ENCODE assay signal across 8 cellular contexts in the genomic region with DNA sequence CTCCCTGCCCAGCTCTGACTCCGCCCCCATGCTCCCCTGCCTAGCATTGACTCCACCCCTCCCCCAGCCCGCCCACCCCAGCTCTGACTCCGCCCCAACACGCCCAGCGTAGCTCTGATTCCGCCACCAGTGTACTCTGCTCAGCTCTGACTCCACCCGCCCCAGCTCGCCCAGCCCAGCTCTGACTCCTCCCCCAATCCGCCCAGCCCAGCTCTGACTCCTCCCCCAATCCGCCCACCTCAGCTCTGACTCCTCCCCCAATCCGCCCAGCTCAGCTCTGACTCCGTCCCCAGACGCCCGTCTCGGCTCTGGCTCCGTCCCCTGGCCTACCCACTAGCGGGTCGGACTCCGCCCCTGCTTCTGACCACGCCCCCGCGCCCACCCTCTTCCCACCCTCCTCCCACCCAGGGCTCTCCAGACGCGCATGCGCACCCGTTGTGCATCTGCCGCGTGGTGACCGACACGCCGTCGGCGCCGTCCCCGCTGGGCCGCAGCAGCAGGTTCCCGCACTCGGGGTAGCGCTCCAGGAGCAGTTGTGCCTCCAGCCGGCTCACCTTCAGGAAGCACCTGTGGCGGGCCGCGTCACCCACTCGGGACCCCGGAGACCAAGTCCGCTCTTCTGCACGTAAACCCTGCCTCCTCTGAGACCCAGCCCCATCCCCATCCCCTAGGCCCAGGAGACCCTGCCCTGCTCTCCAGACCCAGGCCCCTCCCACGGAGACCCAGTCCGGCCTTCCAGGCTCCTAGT. TPM values are rescaled to one million over a fixed set of nuclear protein-coding genes. Genes with fewer than 3 reads are reported as not detected.
A peak's percentile ranks its signal among the peaks of the same experiment; 100 is the strongest.
DNase-seq lines count a peak whose midpoint lies in the region; ATAC-seq, FAIRE-seq and TF ChIP-seq lines count a peak whose summit lies in the region.

No MANE protein-coding gene starts in this region.

- intact Hi-C loops in endothelial cell of umbilical vein (cut with micrococcal nuclease), result loop anchor here (1.0 kb wide), 1 partner anchor 15 kb away; a partner anchor contains a TSS
- intact Hi-C loops in mucosa of descending colon (cut with DNase I, micrococcal nuclease), result no loop called here

- no peaks in the 10 kb centered on the region for H3K79me2 ChIP-seq in endothelial cell of umbilical vein (ENCODE audit: control insufficient read depth, insufficient read depth, low read length)

- CTCF ChIA-PET in endothelial cell of umbilical vein (lab: Charles Lee), result interaction anchor here (0.6 to 0.8 kb wide), 2 partner anchors 61 to 81 kb away, joined by 3 to 4 read pairs; a partner anchor contains a TSS

- no peaks in the 10 kb centered on the region for H3K9me1 ChIP-seq in endothelial cell of umbilical vein (replicated peaks; ENCODE audit: control insufficient read depth, extremely low read depth, insufficient read depth, low read length)

- DNase-seq in NCI-H446 (lab: John Stamatoyannopoulos, UW) (peak; percentile 86 to 96), endothelial cell of umbilical vein (ENCODE audit: low read depth, low spot score) (peak; percentile 82), mucosa of descending colon (peak; percentile 95 to 99 (median 96)), NCI-H1105 (lab: John Stamatoyannopoulos, UW) (no peak)
- peak; percentile 91 for DNase-seq in activated CD8-positive, alpha-beta memory T cell treated with anti-CD3 and anti-CD28 coated beads, Interleukin-2, amount 50 U/mL, for 1 hour (ENCODE audit: extremely low read depth)
- DNase-seq in stimulated activated CD8-positive, alpha-beta memory T cell treated with anti-CD3 and anti-CD28 coated beads, Interleukin-2, amount 100 ng/mL, for 1 hour (ENCODE audit: low read depth in 2 of 2), result peak; percentile 87 to 98

- no peaks in the 10 kb centered on the region for H3K27me3 ChIP-seq in endothelial cell of umbilical vein (ENCODE audit: control insufficient read depth in 2 of 2, insufficient read depth in 2 of 2, low read length in 2 of 2)

- ATAC-seq in HG02852 (IDR thresholded peaks at IDR 0.05; ENCODE audit: unreplicated experiment) (peak; percentile 73), mucosa of descending colon (peak; percentile 93)

- H3K4me3 ChIP-seq in endothelial cell of umbilical vein (replicated peaks in 1 of 3; ENCODE audit: insufficient read depth in 1 of 3, low read depth in 1 of 3, low read length in 3 of 3) (peak overlapping the region in 2 of 3 experiments; percentile 2 to 24), mucosa of descending colon (no peak overlapping the region)

- peak; percentile 96 for FAIRE-seq in endothelial cell of umbilical vein (lab: Jason Lieb, UNC)

- no TSS peak for BruUV-seq in endothelial cell of umbilical vein (replicated peaks; lab: Mats Ljungman, UMichigan)

- no peaks in the 10 kb centered on the region for H3K36me3 ChIP-seq in endothelial cell of umbilical vein (ENCODE audit: control insufficient read depth in 2 of 2, extremely low read depth in 1 of 2, insufficient read depth in 2 of 2, low read length in 2 of 2)
- H3K36me3 ChIP-seq in mucosa of descending colon (ENCODE audit: low read depth), result no peaks in the 10 kb centered on the region

- peak overlapping the region; percentile 44 for H2AFZ ChIP-seq in endothelial cell of umbilical vein (ENCODE audit: low read depth, low read length)

- POLR2A ChIA-PET in endothelial cell of umbilical vein (lab: Charles Lee), result interaction anchor here (0.6 to 1.1 kb wide), 2 partner anchors 14 to 42 kb away, joined by 3 to 6 read pairs; a partner anchor contains a TSS

- no peak overlapping the region for H3K9ac ChIP-seq in endothelial cell of umbilical vein (replicated peaks; ENCODE audit: extremely low read depth, insufficient read depth, low read length)

- H3K4me2 ChIP-seq in endothelial cell of umbilical vein (ENCODE audit: insufficient read depth, low read length), result peak overlapping the region; percentile 48

- no peaks in the 10 kb centered on the region for H4K20me1 ChIP-seq in endothelial cell of umbilical vein (replicated peaks; ENCODE audit: control insufficient read depth, extremely low read depth, insufficient read depth, low read length)

- dilution Hi-C loops in endothelial cell of umbilical vein (cut with MboI; ENCODE audit: extremely low pct_ligation_motif_present, low sequenced_read_pairs), result no loop called here

- no peak overlapping the region for H3K27ac ChIP-seq in endothelial cell of umbilical vein (ENCODE audit: insufficient read depth, low read depth, low read length)

- H3K4me1 ChIP-seq in endothelial cell of umbilical vein (ENCODE audit: control insufficient read depth, extremely low read depth, insufficient read depth, low read length), result peaks cover 3% of the 10 kb centered on the region
- H3K4me1 ChIP-seq in mucosa of descending colon (ENCODE audit: low read depth), result peaks cover 6% of the 10 kb centered on the region

- H3K9me3 ChIP-seq in endothelial cell of umbilical vein (replicated peaks; ENCODE audit: control insufficient read depth, insufficient read depth, low read length) (no peaks in the 10 kb centered on the region), mucosa of descending colon (no peaks in the 10 kb centered on the region)

- TF ChIP-seq CTCF in endothelial cell of umbilical vein (IDR thresholded peaks at IDR 0.05; ENCODE audit: extremely low read depth in 1 of 2, insufficient read depth in 1 of 2, low read depth in 1 of 2, low read length in 2 of 2), result no peak
- no peak for TF ChIP-seq CTCF in mucosa of descending colon (IDR thresholded peaks at IDR 0.05)

- TF ChIP-seq POLR2A in GM15510 (IDR thresholded peaks at IDR 0.05; ENCODE audit: borderline replicate concordance, extremely low read depth, insufficient read length) (peak; percentile 89), endothelial cell of umbilical vein (IDR thresholded peaks at IDR 0.05; ENCODE audit: low read depth, low read length) (peak; percentile 48)

TF ChIP-seq in endothelial cell of umbilical vein, 7 proteins besides CTCF, POLR2A, EP300 and RAD21 (continues in another document):
- TF ChIP-seq FOS (IDR thresholded peaks at IDR 0.05; ENCODE audit: borderline replicate concordance, insufficient read depth, low read length) (no peak), MYC (IDR thresholded peaks at IDR 0.05; ENCODE audit: low read depth, low read length) (peak; percentile 74), POLR2AphosphoS5 (IDR thresholded peaks at IDR 0.05; ENCODE audit: insufficient read depth, low read depth, low read length) (peak; percentile 15)

RNA-seq across cellular contexts. Expression of a gene that starts 10.2 kb away (rescaled TPM):
- total RNA-seq in endothelial cell of umbilical vein, result 11.8 and 12.2 TPM in 2 replicates
- 21.7 and 21.8 TPM in 2 replicates for polyA plus RNA-seq in endothelial cell of umbilical vein
- polyA plus RNA-seq in endothelial cell of umbilical vein (2011; cell fraction: cytosol; rRNA removed), result 14.2 and 17.3 TPM in 2 replicates
- 20.5 and 24.1 TPM in 2 replicates for polyA plus RNA-seq in endothelial cell of umbilical vein (2011; cell fraction: nucleus; rRNA removed)
- polyA plus RNA-seq in endothelial cell of umbilical vein (2012), result 7.2 and 18.3 TPM in 2 replicates
- 8.1 and 11.6 TPM in 2 replicates for polyA minus RNA-seq in endothelial cell of umbilical vein
- polyA minus RNA-seq in endothelial cell of umbilical vein (2011; cell fraction: cytosol; rRNA and poly(A)+ RNA removed), result not detected
- polyA minus RNA-seq in endothelial cell of umbilical vein (2011; cell fraction: nucleus; rRNA and poly(A)+ RNA removed), result 3.0 and 6.0 TPM in 2 replicates
- 100 to 1,000 TPM in 2 of 3 donors, 10 to 100 TPM in 1; 91.4 to 330 (median 183) TPM for total RNA-seq in mucosa of descending colon

RNA-seq across cellular contexts. Expression of a gene that starts 14.9 kb away (rescaled TPM):
- total RNA-seq in endothelial cell of umbilical vein, result 21.1 and 22.1 TPM in 2 replicates
- polyA plus RNA-seq in endothelial cell of umbilical vein, result 13.8 and 14.8 TPM in 2 replicates
- polyA plus RNA-seq in endothelial cell of umbilical vein (2011; cell fraction: cytosol; rRNA removed), result 9.0 and 11.6 TPM in 2 replicates
- polyA plus RNA-seq in endothelial cell of umbilical vein (2011; cell fraction: nucleus; rRNA removed), result 6.7 and 7.7 TPM in 2 replicates
- polyA plus RNA-seq in endothelial cell of umbilical vein (2012), result 13.3 and 22.7 TPM in 2 replicates
- polyA minus RNA-seq in endothelial cell of umbilical vein, result 7.7 and 11.2 TPM in 2 replicates
- polyA minus RNA-seq in endothelial cell of umbilical vein (2011; cell fraction: cytosol; rRNA and poly(A)+ RNA removed), result 8.4 TPM
- 1.8 and 6.9 TPM in 2 replicates for polyA minus RNA-seq in endothelial cell of umbilical vein (2011; cell fraction: nucleus; rRNA and poly(A)+ RNA removed)
- 10 to 100 TPM; 43.8 to 82.8 (median 49.0) TPM for total RNA-seq in mucosa of descending colon

RNA-seq across cellular contexts. Expression of a gene that starts 24.0 kb away (rescaled TPM):
- total RNA-seq in endothelial cell of umbilical vein (25.8 and 26.0 TPM in 2 replicates), mucosa of descending colon (1 to 10 TPM in 1 of 3 donors, under 1 TPM in 2; 0.64 to 2.0 (median 0.84) TPM)
- 55.5 and 95.4 TPM in 2 replicates for polyA plus RNA-seq in endothelial cell of umbilical vein
- 29.1 and 37.6 TPM in 2 replicates for polyA plus RNA-seq in endothelial cell of umbilical vein (2011; cell fraction: cytosol; rRNA removed)
- polyA plus RNA-seq in endothelial cell of umbilical vein (2011; cell fraction: nucleus; rRNA removed), result 63.2 and 66.5 TPM in 2 replicates
- polyA plus RNA-seq in endothelial cell of umbilical vein (2012), result 27.7 and 38.5 TPM in 2 replicates
- 11.9 and 17.9 TPM in 2 replicates for polyA minus RNA-seq in endothelial cell of umbilical vein
- 3.1 TPM for polyA minus RNA-seq in endothelial cell of umbilical vein (2011; cell fraction: cytosol; rRNA and poly(A)+ RNA removed)
- 7.2 and 10.6 TPM in 2 replicates for polyA minus RNA-seq in endothelial cell of umbilical vein (2011; cell fraction: nucleus; rRNA and poly(A)+ RNA removed)

RNA-seq across cellular contexts. Expression of a gene that starts 26.2 kb away (rescaled TPM):
- total RNA-seq in endothelial cell of umbilical vein, result not detected in 2 replicates
- not detected in 2 replicates for polyA plus RNA-seq in endothelial cell of umbilical vein
- not detected in 2 replicates for polyA plus RNA-seq in endothelial cell of umbilical vein (2011; cell fraction: cytosol; rRNA removed)
- not detected in 2 replicates for polyA plus RNA-seq in endothelial cell of umbilical vein (2011; cell fraction: nucleus; rRNA removed)
- polyA plus RNA-seq in endothelial cell of umbilical vein (2012), result not detected in 2 replicates
- not detected in 2 replicates for polyA minus RNA-seq in endothelial cell of umbilical vein
- polyA minus RNA-seq in endothelial cell of umbilical vein (2011; cell fraction: cytosol; rRNA and poly(A)+ RNA removed), result not detected
- polyA minus RNA-seq in endothelial cell of umbilical vein (2011; cell fraction: nucleus; rRNA and poly(A)+ RNA removed), result not detected in 2 replicates
- total RNA-seq in mucosa of descending colon, result 1 to 10 TPM in 2 of 3 donors, under 1 TPM in 1; 0.46 to 1.3 (median 1.2) TPM

RNA-seq across cellular contexts. Expression of a gene that starts 49.4 kb away (rescaled TPM):
- not detected in 2 replicates for total RNA-seq in endothelial cell of umbilical vein
- not detected in 2 replicates for polyA plus RNA-seq in endothelial cell of umbilical vein
- polyA plus RNA-seq in endothelial cell of umbilical vein (2011; cell fraction: cytosol; rRNA removed), result not detected in 2 replicates
- not detected in 2 replicates for polyA plus RNA-seq in endothelial cell of umbilical vein (2011; cell fraction: nucleus; rRNA removed)
- not detected in 2 replicates for polyA plus RNA-seq in endothelial cell of umbilical vein (2012)
- polyA minus RNA-seq in endothelial cell of umbilical vein, result not detected in 2 replicates
- not detected for polyA minus RNA-seq in endothelial cell of umbilical vein (2011; cell fraction: cytosol; rRNA and poly(A)+ RNA removed)
- not detected in 2 replicates for polyA minus RNA-seq in endothelial cell of umbilical vein (2011; cell fraction: nucleus; rRNA and poly(A)+ RNA removed)
- 10 to 100 TPM in 2 of 3 donors, 1 to 10 TPM in 1; 4.6 to 27.8 (median 21.0) TPM for total RNA-seq in mucosa of descending colon
